ENCODE assay signal across 8 cellular contexts in genomic region chr11:62444835-62445234, GRCh38.
DNase-seq lines count a peak whose midpoint lies in the region; ATAC-seq lines count a peak whose summit lies in the region.

No MANE protein-coding gene starts in this region.

- H3K36me3 ChIP-seq in ACC112 (ENCODE audit: insufficient read depth, low read length), result no peaks in the 10 kb centered on the region
- peaks cover 0 to 3% of the 10 kb centered on the region in 2 donors for H3K36me3 ChIP-seq in muscle layer of duodenum (ENCODE audit: control insufficient read depth in 1 of 2, insufficient read depth in 2 of 2, low read length in 2 of 2)

- H3K9me3 ChIP-seq in muscle layer of duodenum (ENCODE audit: control insufficient read depth in 1 of 2, low read length in 2 of 2), result no peaks in the 10 kb centered on the region

- peaks cover 36% of the 10 kb centered on the region for H3K4me1 ChIP-seq in ACC112 (ENCODE audit: control insufficient read depth, insufficient read depth, low read length, unreplicated experiment)
- H3K4me1 ChIP-seq in muscle layer of duodenum (ENCODE audit: control insufficient read depth in 1 of 2, insufficient read depth in 2 of 2, low read length in 2 of 2), result peaks cover 15 to 24% of the 10 kb centered on the region in 2 donors

- H3K79me2 ChIP-seq in ACC112 (ENCODE audit: control insufficient read depth, insufficient read depth, low read length, unreplicated experiment), result no peaks in the 10 kb centered on the region

- peak overlapping the region; percentile 87 for H3K27ac ChIP-seq in ACC112 (ENCODE audit: low read depth, low read length)
- H3K27ac ChIP-seq in cingulate gyrus (ENCODE audit: low read depth, low read length), result peak overlapping the region; percentile 58
- peak overlapping the region; percentile 86 for H3K27ac ChIP-seq in muscle layer of duodenum (ENCODE audit: low read length)

- H3K27me3 ChIP-seq in ACC112 (ENCODE audit: insufficient read depth, low read length), result no peaks in the 10 kb centered on the region
- H3K27me3 ChIP-seq in muscle layer of duodenum (ENCODE audit: low read depth, low read length), result no peaks in the 10 kb centered on the region

- peak overlapping the region; percentile 89 for H3K4me3 ChIP-seq in ACC112 (ENCODE audit: low read depth, low read length)
- H3K4me3 ChIP-seq in muscle layer of duodenum (ENCODE audit: low read depth in 1 of 2, low read length in 2 of 2), result peak overlapping the region; percentile 33 to 49

- ATAC-seq in GM19351 (IDR thresholded peaks at IDR 0.05; ENCODE audit: unreplicated experiment) (no peak), HG03045 (IDR thresholded peaks at IDR 0.05; ENCODE audit: unreplicated experiment) (no peak)

- DNase-seq in NCI-H146 treated with DMSO at 0.1 percent for 48 hours (lab: John Stamatoyannopoulos, UW; ENCODE audit: unreplicated experiment), result peak; percentile 18
- DNase-seq in GF-D8 (lab: John Stamatoyannopoulos, UW), result no peak
- no peak for DNase-seq in NCI-H2081 (lab: John Stamatoyannopoulos, UW)

- H2AFZ ChIP-seq in ACC112 (ENCODE audit: low read length, unreplicated experiment), result peak overlapping the region; percentile 79
